ENCODE assay signal across 1 cellular context in genomic region chr20:43840382-43841070, GRCh38.
TF ChIP-seq lines count a peak whose summit lies in the region.

No MANE protein-coding gene starts in this region.

TF ChIP-seq in HepG2, 621 proteins besides CTCF, POLR2A, EP300 and RAD21 (continued from another document):
- TF ChIP-seq CSRNP1 (CRISPR knock-in tag; IDR thresholded peaks at IDR 0.05) (no peak), MBNL3 (CRISPR knock-in tag; conservative IDR thresholded peaks at IDR 0.05) (no peak), SP2 (CRISPR knock-in tag; IDR thresholded peaks at IDR 0.05) (no peak)
